1 cellular context compared by ENCODE assay signal in the genomic region with DNA sequence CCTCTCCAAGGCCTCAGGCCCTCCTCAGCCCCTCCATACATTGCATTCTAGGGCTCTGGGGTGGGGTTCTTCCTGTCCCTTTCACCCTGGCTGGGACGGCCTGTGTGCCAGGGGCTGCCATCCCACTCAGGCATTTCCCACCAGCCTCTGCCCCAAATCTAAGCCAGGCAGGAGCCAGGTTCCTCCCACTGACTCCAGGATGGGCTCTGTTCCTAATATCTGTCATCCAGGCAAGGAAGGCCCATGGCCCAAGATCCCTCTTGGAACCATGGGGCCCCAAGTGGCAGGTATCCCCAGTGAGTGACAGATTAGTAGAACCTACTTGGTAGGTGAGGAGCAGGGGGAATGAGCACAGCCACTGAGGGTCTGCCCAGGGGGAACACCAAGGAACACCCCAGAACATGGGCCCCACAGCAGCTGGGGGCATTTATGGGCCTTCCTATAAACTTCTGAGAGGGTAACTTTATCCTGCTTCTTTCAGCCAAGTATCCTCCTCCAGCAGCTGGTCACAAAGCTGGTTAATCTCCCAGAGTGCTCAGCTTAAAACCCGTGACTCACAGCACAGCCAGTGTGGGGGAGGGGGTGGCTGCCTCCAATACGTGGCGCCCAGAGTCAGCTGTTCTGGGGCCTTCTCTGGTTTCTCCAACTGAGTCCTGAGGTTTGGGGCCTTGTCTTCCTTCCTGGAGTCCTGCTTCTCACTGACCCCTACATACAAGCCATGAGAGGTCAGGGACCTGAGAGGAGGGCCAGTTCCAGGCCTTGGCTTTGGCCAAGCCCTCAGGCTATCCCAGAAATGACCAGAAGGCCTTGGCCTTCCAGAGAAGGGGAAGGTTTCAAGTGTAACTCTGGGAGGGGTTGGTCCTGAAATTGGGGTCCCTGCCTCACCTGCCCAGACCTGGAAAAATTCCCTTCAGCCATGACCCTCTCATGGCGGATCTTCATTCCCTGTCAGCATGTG.
TF ChIP-seq lines count a peak whose summit lies in the region.

No MANE protein-coding gene starts in this region.

TF ChIP-seq in SK-N-SH treated with all-trans-retinoic acid at 6 μM for 48 hours, 23 proteins besides CTCF, POLR2A, EP300 and RAD21 (continued from another document):
- TF ChIP-seq TSHZ2 (CRISPR knock-in tag; IDR thresholded peaks at IDR 0.05): no peak
